In genomic region chr6:38638941-38639497, GRCh38 we compare ENCODE assay signal across 8 cellular contexts. TPM values are rescaled to one million over a fixed set of nuclear protein-coding genes. Genes with fewer than 3 reads are reported as not detected.
A peak's percentile ranks its signal among the peaks of the same experiment; 100 is the strongest.
DNase-seq lines count a peak whose midpoint lies in the region; ATAC-seq, FAIRE-seq and TF ChIP-seq lines count a peak whose summit lies in the region.

No MANE protein-coding gene starts in this region.

- no peaks in the 10 kb centered on the region for H3K36me3 ChIP-seq in gastroesophageal sphincter
- H3K36me3 ChIP-seq in pancreas, result no peaks in the 10 kb centered on the region
- no peaks in the 10 kb centered on the region for H3K36me3 ChIP-seq in tibial artery

- intact Hi-C loops in pancreas (cut with DNase I), result no loop called here
- intact Hi-C loops in tibial artery (cut with DNase I; ENCODE audit: low total_unique reads), result loop anchor here (10.0 kb wide), 1 partner anchor 66 kb away; the partner anchor contains the start of gene GLO1

- FAIRE-seq in RCC 7860 (lab: Jason Lieb, UNC) (no peak), pancreas (lab: Jason Lieb, UNC) (no peak)

- no peaks in the 10 kb centered on the region for H3K9me3 ChIP-seq in gastroesophageal sphincter
- no peaks in the 10 kb centered on the region for H3K9me3 ChIP-seq in pancreas
- no peaks in the 10 kb centered on the region for H3K9me3 ChIP-seq in tibial artery

- DNase-seq in SIG-M5 treated with dmso at 0.1 percent for 504 hours (lab: John Stamatoyannopoulos, UW; ENCODE audit: unreplicated experiment) (peak; percentile 45), SIG-M5 (lab: John Stamatoyannopoulos, UW) (no peak), RCC 7860 (ENCODE audit: low spot score) (peak; percentile 6), activated gamma-delta T cell treated with Interleukin-2 at 50 U/mL for 16 hours (peak; percentile 52), pancreas (peak in 3 of 6 donors; percentile 13 to 54 (median 38)), tibial artery (peak; percentile 43 to 74)

- no peak for TF ChIP-seq POLR2A in gastroesophageal sphincter (IDR thresholded peaks at IDR 0.05)

- peak overlapping the region; percentile 80 to 95 (median 94) for H3K27ac ChIP-seq in gastroesophageal sphincter
- peak overlapping the region; percentile 87 to 91 (median 88) for H3K27ac ChIP-seq in pancreas
- peak overlapping the region; percentile 91 to 94 for H3K27ac ChIP-seq in tibial artery

- peaks cover 6 to 35% (median 10%) of the 10 kb centered on the region in 3 donors for H3K4me1 ChIP-seq in gastroesophageal sphincter
- peaks cover 6 to 10% (median 8%) of the 10 kb centered on the region in 3 donors for H3K4me1 ChIP-seq in pancreas
- H3K4me1 ChIP-seq in tibial artery, result peaks cover 0 to 19% (median 10%) of the 10 kb centered on the region in 4 donors

- H3K4me3 ChIP-seq in gastroesophageal sphincter (peak overlapping the region; percentile 93 to 99), pancreas (peak overlapping the region; percentile 71 to 98 (median 96)), tibial artery (peak overlapping the region; percentile 77 to 86)

- TF ChIP-seq EP300 in gastroesophageal sphincter (IDR thresholded peaks at IDR 0.05), result no peak

- 0 to 8% methylated on average over 4 to 7 of the region's 15 CpGs for WGBS in gastroesophageal sphincter (ENCODE audit: low coverage in 1 of 2), 2 donors
- WGBS in pancreas, 2 donors, result 4 to 5% methylated on average over 14 to 15 of the region's 15 CpGs

- TF ChIP-seq CTCF in gastroesophageal sphincter (IDR thresholded peaks at IDR 0.05) (no peak), pancreas (IDR thresholded peaks at IDR 0.05) (no peak), tibial artery (IDR thresholded peaks at IDR 0.05) (no peak)

- H3K27me3 ChIP-seq in gastroesophageal sphincter, result no peaks in the 10 kb centered on the region
- no peaks in the 10 kb centered on the region for H3K27me3 ChIP-seq in pancreas
- no peaks in the 10 kb centered on the region for H3K27me3 ChIP-seq in tibial artery

- ATAC-seq in HG03135 (IDR thresholded peaks at IDR 0.05; ENCODE audit: unreplicated experiment) (peak; percentile 24), gastroesophageal sphincter (peak; percentile 43), pancreas (peak; percentile 30 to 64 (median 49))

RNA-seq across cellular contexts. Expression of gene BTBD9, which starts 0.7 kb away (rescaled TPM):
- total RNA-seq in gastroesophageal sphincter (10 to 100 TPM; 11.3 to 18.9 (median 13.8) TPM), pancreas (10 to 100 TPM in 1 of 6 donors, 1 to 10 TPM in 5; 5.9 to 11.0 (median 8.0) TPM)
- 1 to 10 TPM; 2.2 to 2.3 TPM for polyA plus RNA-seq in pancreas
